ENCODE assay signal across 1 cellular context in the genomic region with DNA sequence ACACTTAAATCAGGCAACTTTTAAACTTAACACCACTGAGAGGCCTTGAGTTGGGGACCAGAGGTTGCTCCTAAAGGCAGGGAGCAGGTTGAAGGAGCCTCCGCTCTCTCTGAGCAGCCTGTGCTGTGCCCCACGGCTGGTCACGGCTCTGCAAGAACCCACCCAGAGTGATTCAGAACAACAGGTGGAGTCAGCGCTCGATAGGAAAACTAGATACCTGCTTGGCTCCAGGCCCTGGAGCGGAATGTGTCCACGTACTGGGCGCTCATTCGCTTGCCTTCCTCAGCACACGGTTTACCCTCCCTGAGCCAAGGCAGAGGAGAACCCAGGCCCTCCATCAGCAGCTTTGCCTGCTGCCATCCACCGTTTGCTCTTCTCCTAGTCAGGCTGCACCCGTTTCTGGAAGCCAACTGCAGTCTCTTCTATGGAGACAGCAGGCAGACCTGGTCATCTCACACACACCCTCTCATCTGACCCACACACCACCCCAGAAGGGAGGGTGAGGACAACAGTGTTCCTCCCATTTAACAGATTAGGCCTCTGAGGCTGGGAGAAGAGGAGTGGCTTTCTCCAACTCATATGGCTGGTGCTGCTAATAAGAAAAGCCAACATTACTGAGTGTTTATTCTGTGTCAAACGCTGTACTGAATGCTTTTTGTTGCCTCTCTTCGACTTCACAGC.
TF ChIP-seq lines count a peak whose summit lies in the region.

No MANE protein-coding gene starts in this region.

TF ChIP-seq in GM23338, 12 proteins besides CTCF, POLR2A, EP300 and RAD21:
- TF ChIP-seq STAT1 (IDR thresholded peaks at IDR 0.05; ENCODE audit: unreplicated experiment), result no peak
- no peak for TF ChIP-seq POLR2AphosphoS5 (IDR thresholded peaks at IDR 0.05; ENCODE audit: low read depth)
- TF ChIP-seq, protein P1, sequence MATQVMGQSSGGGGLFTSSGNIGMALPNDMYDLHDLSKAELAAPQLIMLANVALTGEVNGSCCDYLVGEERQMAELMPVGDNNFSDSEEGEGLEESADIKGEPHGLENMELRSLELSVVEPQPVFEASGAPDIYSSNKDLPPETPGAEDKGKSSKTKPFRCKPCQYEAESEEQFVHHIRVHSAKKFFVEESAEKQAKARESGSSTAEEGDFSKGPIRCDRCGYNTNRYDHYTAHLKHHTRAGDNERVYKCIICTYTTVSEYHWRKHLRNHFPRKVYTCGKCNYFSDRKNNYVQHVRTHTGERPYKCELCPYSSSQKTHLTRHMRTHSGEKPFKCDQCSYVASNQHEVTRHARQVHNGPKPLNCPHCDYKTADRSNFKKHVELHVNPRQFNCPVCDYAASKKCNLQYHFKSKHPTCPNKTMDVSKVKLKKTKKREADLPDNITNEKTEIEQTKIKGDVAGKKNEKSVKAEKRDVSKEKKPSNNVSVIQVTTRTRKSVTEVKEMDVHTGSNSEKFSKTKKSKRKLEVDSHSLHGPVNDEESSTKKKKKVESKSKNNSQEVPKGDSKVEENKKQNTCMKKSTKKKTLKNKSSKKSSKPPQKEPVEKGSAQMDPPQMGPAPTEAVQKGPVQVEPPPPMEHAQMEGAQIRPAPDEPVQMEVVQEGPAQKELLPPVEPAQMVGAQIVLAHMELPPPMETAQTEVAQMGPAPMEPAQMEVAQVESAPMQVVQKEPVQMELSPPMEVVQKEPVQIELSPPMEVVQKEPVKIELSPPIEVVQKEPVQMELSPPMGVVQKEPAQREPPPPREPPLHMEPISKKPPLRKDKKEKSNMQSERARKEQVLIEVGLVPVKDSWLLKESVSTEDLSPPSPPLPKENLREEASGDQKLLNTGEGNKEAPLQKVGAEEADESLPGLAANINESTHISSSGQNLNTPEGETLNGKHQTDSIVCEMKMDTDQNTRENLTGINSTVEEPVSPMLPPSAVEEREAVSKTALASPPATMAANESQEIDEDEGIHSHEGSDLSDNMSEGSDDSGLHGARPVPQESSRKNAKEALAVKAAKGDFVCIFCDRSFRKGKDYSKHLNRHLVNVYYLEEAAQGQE (IDR thresholded peaks at IDR 0.05; ENCODE audit: unreplicated experiment), result no peak
- no peak for TF ChIP-seq EZH2phosphoT487 (IDR thresholded peaks at IDR 0.05; ENCODE audit: unreplicated experiment)
- no peak for TF ChIP-seq ZNF114 (CRISPR knock-in tag; IDR thresholded peaks at IDR 0.05)
- TF ChIP-seq, protein P2, sequence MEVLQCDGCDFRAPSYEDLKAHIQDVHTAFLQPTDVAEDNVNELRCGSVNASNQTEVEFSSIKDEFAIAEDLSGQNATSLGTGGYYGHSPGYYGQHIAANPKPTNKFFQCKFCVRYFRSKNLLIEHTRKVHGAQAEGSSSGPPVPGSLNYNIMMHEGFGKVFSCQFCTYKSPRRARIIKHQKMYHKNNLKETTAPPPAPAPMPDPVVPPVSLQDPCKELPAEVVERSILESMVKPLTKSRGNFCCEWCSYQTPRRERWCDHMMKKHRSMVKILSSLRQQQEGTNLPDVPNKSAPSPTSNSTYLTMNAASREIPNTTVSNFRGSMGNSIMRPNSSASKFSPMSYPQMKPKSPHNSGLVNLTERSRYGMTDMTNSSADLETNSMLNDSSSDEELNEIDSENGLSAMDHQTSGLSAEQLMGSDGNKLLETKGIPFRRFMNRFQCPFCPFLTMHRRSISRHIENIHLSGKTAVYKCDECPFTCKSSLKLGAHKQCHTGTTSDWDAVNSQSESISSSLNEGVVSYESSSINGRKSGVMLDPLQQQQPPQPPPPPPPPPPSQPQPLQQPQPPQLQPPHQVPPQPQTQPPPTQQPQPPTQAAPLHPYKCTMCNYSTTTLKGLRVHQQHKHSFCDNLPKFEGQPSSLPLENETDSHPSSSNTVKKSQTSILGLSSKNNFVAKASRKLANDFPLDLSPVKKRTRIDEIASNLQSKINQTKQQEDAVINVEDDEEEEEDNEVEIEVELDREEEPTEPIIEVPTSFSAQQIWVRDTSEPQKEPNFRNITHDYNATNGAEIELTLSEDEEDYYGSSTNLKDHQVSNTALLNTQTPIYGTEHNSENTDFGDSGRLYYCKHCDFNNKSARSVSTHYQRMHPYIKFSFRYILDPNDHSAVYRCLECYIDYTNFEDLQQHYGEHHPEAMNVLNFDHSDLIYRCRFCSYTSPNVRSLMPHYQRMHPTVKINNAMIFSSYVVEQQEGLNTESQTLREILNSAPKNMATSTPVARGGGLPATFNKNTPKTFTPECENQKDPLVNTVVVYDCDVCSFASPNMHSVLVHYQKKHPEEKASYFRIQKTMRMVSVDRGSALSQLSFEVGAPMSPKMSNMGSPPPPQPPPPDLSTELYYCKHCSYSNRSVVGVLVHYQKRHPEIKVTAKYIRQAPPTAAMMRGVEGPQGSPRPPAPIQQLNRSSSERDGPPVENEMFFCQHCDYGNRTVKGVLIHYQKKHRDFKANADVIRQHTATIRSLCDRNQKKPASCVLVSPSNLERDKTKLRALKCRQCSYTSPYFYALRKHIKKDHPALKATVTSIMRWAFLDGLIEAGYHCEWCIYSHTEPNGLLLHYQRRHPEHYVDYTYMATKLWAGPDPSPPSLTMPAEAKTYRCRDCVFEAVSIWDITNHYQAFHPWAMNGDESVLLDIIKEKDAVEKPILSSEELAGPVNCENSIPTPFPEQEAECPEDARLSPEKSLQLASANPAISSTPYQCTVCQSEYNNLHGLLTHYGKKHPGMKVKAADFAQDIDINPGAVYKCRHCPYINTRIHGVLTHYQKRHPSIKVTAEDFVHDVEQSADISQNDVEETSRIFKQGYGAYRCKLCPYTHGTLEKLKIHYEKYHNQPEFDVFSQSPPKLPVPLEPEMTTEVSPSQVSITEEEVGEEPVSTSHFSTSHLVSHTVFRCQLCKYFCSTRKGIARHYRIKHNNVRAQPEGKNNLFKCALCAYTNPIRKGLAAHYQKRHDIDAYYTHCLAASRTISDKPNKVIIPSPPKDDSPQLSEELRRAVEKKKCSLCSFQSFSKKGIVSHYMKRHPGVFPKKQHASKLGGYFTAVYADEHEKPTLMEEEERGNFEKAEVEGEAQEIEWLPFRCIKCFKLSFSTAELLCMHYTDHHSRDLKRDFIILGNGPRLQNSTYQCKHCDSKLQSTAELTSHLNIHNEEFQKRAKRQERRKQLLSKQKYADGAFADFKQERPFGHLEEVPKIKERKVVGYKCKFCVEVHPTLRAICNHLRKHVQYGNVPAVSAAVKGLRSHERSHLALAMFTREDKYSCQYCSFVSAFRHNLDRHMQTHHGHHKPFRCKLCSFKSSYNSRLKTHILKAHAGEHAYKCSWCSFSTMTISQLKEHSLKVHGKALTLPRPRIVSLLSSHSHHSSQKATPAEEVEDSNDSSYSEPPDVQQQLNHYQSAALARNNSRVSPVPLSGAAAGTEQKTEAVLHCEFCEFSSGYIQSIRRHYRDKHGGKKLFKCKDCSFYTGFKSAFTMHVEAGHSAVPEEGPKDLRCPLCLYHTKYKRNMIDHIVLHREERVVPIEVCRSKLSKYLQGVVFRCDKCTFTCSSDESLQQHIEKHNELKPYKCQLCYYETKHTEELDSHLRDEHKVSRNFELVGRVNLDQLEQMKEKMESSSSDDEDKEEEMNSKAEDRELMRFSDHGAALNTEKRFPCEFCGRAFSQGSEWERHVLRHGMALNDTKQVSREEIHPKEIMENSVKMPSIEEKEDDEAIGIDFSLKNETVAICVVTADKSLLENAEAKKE (CRISPR knock-in tag; IDR thresholded peaks at IDR 0.05), result no peak
